21 cellular contexts compared by ENCODE assay signal in genomic region chr4:6612961-6613675, GRCh38. TPM values are rescaled to one million over a fixed set of nuclear protein-coding genes. Genes with fewer than 3 reads are reported as not detected.
DNase-seq lines count a peak whose midpoint lies in the region; ATAC-seq and TF ChIP-seq lines count a peak whose summit lies in the region.
"Had no signal": no experiment of that assay in that cellular context is flagged by ENCODE, and none has a peak within 500 bp of the region (broad histone marks: within the 10 kb centered on the region; RNA-seq: fewer than 3 reads in every experiment).

No MANE protein-coding gene starts in this region.

- peak overlapping the region; percentile 70 for H3K27ac ChIP-seq in BLaER1
- H3K27ac ChIP-seq in Karpas-422 (ENCODE audit: low read length) = no peak overlapping the region
- H3K27ac ChIP-seq: HL-60, SK-N-MC had no signal

- no peaks in the 10 kb centered on the region for H3K27me3 Mint-ChIP-seq in activated CD4-positive, alpha-beta T cell treated with anti-CD3 and anti-CD28 coated beads, Interleukin-2, amount 10 ng/mL, durations not matched to agents 7 days and 5 days
- no peaks in the 10 kb centered on the region for H3K27me3 Mint-ChIP-seq in WTC11 (ENCODE audit: low read depth)
- no peaks in the 10 kb centered on the region for H3K27me3 Mint-ChIP-seq in memory B cell
- H3K27me3 Mint-ChIP-seq: B cell; CD4-positive, alpha-beta memory T cell; IgD-negative memory B cell had no signal

- H3K4me1 ChIP-seq in BLaER1 (peaks cover 36% of the 10 kb centered on the region), Karpas-422 (ENCODE audit: low read length) (no peaks in the 10 kb centered on the region)

- H3K9ac ChIP-seq in BLaER1 = no peak overlapping the region
- no peak overlapping the region for H3K9ac ChIP-seq in Karpas-422 (ENCODE audit: low read length)

- H2AFZ ChIP-seq in Karpas-422 (ENCODE audit: low read length) = no peak overlapping the region

- peaks cover 45% of the 10 kb centered on the region for H3K36me3 Mint-ChIP-seq in activated CD4-positive, alpha-beta T cell treated with anti-CD3 and anti-CD28 coated beads, Interleukin-2, amount 10 ng/mL, durations not matched to agents 7 days and 5 days (ENCODE audit: low read depth)
- H3K36me3 Mint-ChIP-seq in WTC11 = peaks cover 5% of the 10 kb centered on the region
- H3K36me3 Mint-ChIP-seq in memory B cell = peaks cover 44% of the 10 kb centered on the region

- no peak overlapping the region for H3K4me3 Mint-ChIP-seq in activated CD4-positive, alpha-beta T cell treated with anti-CD3 and anti-CD28 coated beads, Interleukin-2, amount 10 ng/mL, durations not matched to agents 7 days and 5 days
- H3K4me3 Mint-ChIP-seq in WTC11 = no peak overlapping the region
- no peak overlapping the region for H3K4me3 Mint-ChIP-seq in memory B cell
- H3K4me3 Mint-ChIP-seq: B cell; CD4-positive, alpha-beta memory T cell; IgD-negative memory B cell had no signal

- H3K4me3 ChIP-seq in BLaER1 (no peak overlapping the region), Karpas-422 (ENCODE audit: low read length) (no peak overlapping the region)
- H3K4me3 ChIP-seq: SK-N-MC had no signal

- no peaks in the 10 kb centered on the region for H3K9me2 ChIP-seq in Karpas-422 (replicated peaks; ENCODE audit: insufficient read depth, low read length)

- H4K20me1 ChIP-seq in BLaER1 (no peaks in the 10 kb centered on the region), Karpas-422 (ENCODE audit: insufficient read depth, low read depth, low read length) (no peaks in the 10 kb centered on the region)

- H3K36me3 ChIP-seq in BLaER1 (peaks cover 77% of the 10 kb centered on the region), Karpas-422 (ENCODE audit: insufficient read depth, low read length) (peaks cover 7% of the 10 kb centered on the region; the same call in 1 of the 2 replicates)

- POLR2A ChIA-PET in activated CD4-positive, alpha-beta T cell treated with anti-CD3 and anti-CD28 coated beads, Interleukin-2, amount 10 ng/mL, durations not matched to agents 7 days and 5 days (lab: Charles Lee) = no interaction called here
- POLR2A ChIA-PET in WTC11 (lab: Charles Lee) = interaction anchor here (0.6 kb wide), 1 partner anchor 9 kb away, joined by 4 read pairs; no protein-coding TSS in a partner anchor

- H3K9me3 ChIP-seq in BLaER1 (no peaks in the 10 kb centered on the region), Karpas-422 (ENCODE audit: low read length) (no peaks in the 10 kb centered on the region)

- no peak for DNase-seq in activated CD4-positive, alpha-beta T cell treated with anti-CD3 and anti-CD28 coated beads, Interleukin-2, amount 10 ng/mL, durations not matched to agents 7 days and 5 days
- DNase-seq in activated CD4-positive, alpha-beta T cell treated with anti-CD3 and anti-CD28 coated beads, Interleukin-2, amount 50 U/mL, for 1 hour = no peak
- DNase-seq in WTC11 (ENCODE audit: low spot score) (no peak), memory B cell (ENCODE audit: low spot score in 2 of 2) (no peak), Karpas-422 (no peak), NCI-H187 treated with DMSO at 0.1 percent for 48 hours (lab: John Stamatoyannopoulos, UW) (no peak)
- DNase-seq: 8988T; Calu3; CD4-positive, alpha-beta memory T cell; EL; NCI-H1417; NCI-H1930; NCI-H345; NCI-H524 treated with DMSO at 0.1 percent for 48 hours; SHP77 had no signal

- H3K27ac Mint-ChIP-seq in activated CD4-positive, alpha-beta T cell treated with anti-CD3 and anti-CD28 coated beads, Interleukin-2, amount 10 ng/mL, durations not matched to agents 7 days and 5 days = peak overlapping the region; percentile 31
- H3K27ac Mint-ChIP-seq in WTC11 (no peak overlapping the region), memory B cell (peak overlapping the region; percentile 48)
- H3K27ac Mint-ChIP-seq: B cell had no signal

- H3K4me1 Mint-ChIP-seq in activated CD4-positive, alpha-beta T cell treated with anti-CD3 and anti-CD28 coated beads, Interleukin-2, amount 10 ng/mL, durations not matched to agents 7 days and 5 days = no peaks in the 10 kb centered on the region
- H3K4me1 Mint-ChIP-seq in WTC11 (no peaks in the 10 kb centered on the region), memory B cell (no peaks in the 10 kb centered on the region)
- H3K4me1 Mint-ChIP-seq: B cell, IgD-negative memory B cell had no signal

- CTCF ChIA-PET in activated CD4-positive, alpha-beta T cell treated with anti-CD3 and anti-CD28 coated beads, Interleukin-2, amount 10 ng/mL, durations not matched to agents 7 days and 5 days (lab: Charles Lee) = no interaction called here
- CTCF ChIA-PET in WTC11 (lab: Charles Lee) = interaction anchor here (0.9 to 1.9 kb wide), 5 partner anchors 65 to 89 kb away, joined by 3 to 5 read pairs (median 3); no protein-coding TSS in a partner anchor

- no peak for TF ChIP-seq CTCF in WTC11 (IDR thresholded peaks at IDR 0.05)

- H3K4me2 ChIP-seq in BLaER1 (peak overlapping the region; percentile 79), Karpas-422 (ENCODE audit: low read depth, low read length, poor library complexity, severe bottlenecking) (no peak overlapping the region)

- H3K27me3 ChIP-seq in BLaER1 (no peaks in the 10 kb centered on the region), Karpas-422 (ENCODE audit: low read length) (no peaks in the 10 kb centered on the region)

- ATAC-seq in WTC11 (no peak), memory B cell (ENCODE audit: low read depth) (no peak), GM21529 (IDR thresholded peaks at IDR 0.05; ENCODE audit: unreplicated experiment) (no peak)

- no peaks in the 10 kb centered on the region for H3K9me3 Mint-ChIP-seq in activated CD4-positive, alpha-beta T cell treated with anti-CD3 and anti-CD28 coated beads, Interleukin-2, amount 10 ng/mL, durations not matched to agents 7 days and 5 days
- H3K9me3 Mint-ChIP-seq in WTC11 (peaks cover 10% of the 10 kb centered on the region), memory B cell (peaks cover 1% of the 10 kb centered on the region)
- H3K9me3 Mint-ChIP-seq: CD4-positive, alpha-beta memory T cell had no signal

- no peaks in the 10 kb centered on the region for H3K79me2 ChIP-seq in Karpas-422 (ENCODE audit: low read length)

TF ChIP-seq in WTC11, 78 proteins besides CTCF, POLR2A, EP300 and RAD21 (continues in another document):
- TF ChIP-seq ZNF232 (CRISPR knock-in tag; IDR thresholded peaks at IDR 0.05) (no peak), USF2 (CRISPR knock-in tag; IDR thresholded peaks at IDR 0.05) (peak; percentile 70), PRDM15 (CRISPR knock-in tag; IDR thresholded peaks at IDR 0.05) (no peak), USF1 (CRISPR knock-in tag; IDR thresholded peaks at IDR 0.05) (peak; percentile 49; the same call in 1 of the 2 replicates), RELA (CRISPR knock-in tag; IDR thresholded peaks at IDR 0.05; ENCODE audit: borderline replicate concordance) (no peak)

RNA-seq across cellular contexts. Expression of gene MRFAP1, which starts 27.4 kb away (rescaled TPM):
- total RNA-seq in activated CD4-positive, alpha-beta T cell treated with anti-CD3 and anti-CD28 coated beads, Interleukin-2, amount 10 ng/mL, durations not matched to agents 7 days and 5 days = 100 to 1,000 TPM in 1 of 2 experiments, 10 to 100 TPM in 1; 91.3 to 107 TPM
- total RNA-seq in WTC11 (2021) = 296 to 319 TPM (median 303 TPM) in 3 replicates
- 28.8 and 50.7 TPM in 2 replicates for total RNA-seq in Karpas-422 (2014; rRNA removed; shearing (Covaris generic); ENCODE audit: low replicate concordance)

RNA-seq across cellular contexts. Expression of gene MAN2B2, which starts 38.1 kb away (rescaled TPM):
- 10 to 100 TPM; 36.1 to 36.7 TPM for total RNA-seq in activated CD4-positive, alpha-beta T cell treated with anti-CD3 and anti-CD28 coated beads, Interleukin-2, amount 10 ng/mL, durations not matched to agents 7 days and 5 days
- 6.3 to 8.0 TPM (median 7.5 TPM) in 3 replicates for total RNA-seq in WTC11 (2021)
- 20.1 and 29.4 TPM in 2 replicates for total RNA-seq in Karpas-422 (2014; rRNA removed; shearing (Covaris generic); ENCODE audit: low replicate concordance)
